Comparison of ENCODE assay signal across 9 cellular contexts in the genomic region with DNA sequence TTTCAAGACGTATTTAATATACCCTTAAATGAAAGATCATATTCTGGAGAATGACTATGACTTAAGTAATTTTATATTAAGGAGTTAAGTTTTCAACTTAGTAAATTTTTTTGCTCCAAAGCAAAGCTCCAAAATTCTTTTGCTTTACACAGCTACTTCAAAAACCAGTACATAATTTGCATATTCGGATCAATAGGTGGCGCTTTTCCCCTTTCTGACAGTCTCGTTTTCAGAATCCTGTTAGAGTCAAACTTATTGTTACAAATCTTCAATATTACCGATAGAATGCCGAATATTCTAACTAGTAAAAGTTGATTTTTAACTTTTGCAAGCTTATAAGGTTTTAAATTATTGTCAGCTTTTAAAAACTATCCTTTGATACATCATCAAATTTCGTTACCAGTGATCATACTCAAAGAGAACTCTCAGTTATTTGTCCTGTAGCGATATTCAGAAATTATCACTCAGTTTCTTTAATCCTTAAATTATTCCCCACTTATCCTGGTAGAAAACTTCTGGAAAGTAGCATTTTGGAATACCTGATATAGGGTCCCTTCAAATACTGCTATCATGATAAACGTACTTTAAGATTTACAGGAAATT.
DNase-seq lines count a peak whose midpoint lies in the region; ATAC-seq and TF ChIP-seq lines count a peak whose summit lies in the region.
"Had no signal": no experiment of that assay in that cellular context is flagged by ENCODE, and none has a peak within 500 bp of the region (broad histone marks: within the 10 kb centered on the region; RNA-seq: fewer than 3 reads in every experiment).

No MANE protein-coding gene starts in this region.

- H4K8ac ChIP-seq in mesenchymal stem cell (ENCODE audit: low read length): no peak overlapping the region

- no peaks in the 10 kb centered on the region for H3K36me3 ChIP-seq in mesenchymal stem cell (ENCODE audit: control insufficient read depth in 1 of 2, insufficient read depth in 2 of 2, low read depth in 1 of 2, low read length in 2 of 2)

- no peak overlapping the region for H3K23ac ChIP-seq in mesenchymal stem cell (ENCODE audit: low read length in 2 of 2)

- no peak overlapping the region for H2BK120ac ChIP-seq in mesenchymal stem cell (ENCODE audit: low read depth, low read length)

- POLR2A ChIA-PET in activated CD4-positive, alpha-beta T cell treated with anti-CD3 and anti-CD28 coated beads, Interleukin-2, amount 10 ng/mL, durations not matched to agents 7 days and 5 days (lab: Charles Lee): no interaction called here

- H3K4me3 Mint-ChIP-seq in activated CD4-positive, alpha-beta T cell treated with anti-CD3 and anti-CD28 coated beads, Interleukin-2, amount 10 ng/mL, durations not matched to agents 7 days and 5 days: no peak overlapping the region
- H3K4me3 Mint-ChIP-seq in activated CD4-positive, alpha-beta T cell treated with anti-CD3 and anti-CD28 coated beads, Interleukin-2, amount 10 ng/mL, durations not matched to agents 24 days and 14 days: no peak overlapping the region
- H3K4me3 Mint-ChIP-seq: activated naive CD8-positive, alpha-beta T cell treated with anti-CD3 and anti-CD28 coated beads, Interleukin-2, amount 10 ng/mL, durations not matched to agents 7 days and 5 days had no signal

- no peak overlapping the region for H3K27ac ChIP-seq in mesenchymal stem cell (ENCODE audit: low read length, poor library complexity, severe bottlenecking)

- no peak overlapping the region for H3K4me3 ChIP-seq in NB4 (ENCODE audit: low read depth, low read length)
- no peak overlapping the region for H3K4me3 ChIP-seq in mesenchymal stem cell (ENCODE audit: insufficient read depth in 1 of 2, low read depth in 1 of 2, low read length in 2 of 2)

- H3K14ac ChIP-seq in mesenchymal stem cell (ENCODE audit: low read length in 2 of 2): no peak overlapping the region

- no peak overlapping the region for H4K91ac ChIP-seq in mesenchymal stem cell (ENCODE audit: low read length)

- no peaks in the 10 kb centered on the region for H3K4me1 Mint-ChIP-seq in activated CD4-positive, alpha-beta T cell treated with anti-CD3 and anti-CD28 coated beads, Interleukin-2, amount 10 ng/mL, durations not matched to agents 7 days and 5 days
- no peaks in the 10 kb centered on the region for H3K4me1 Mint-ChIP-seq in activated CD4-positive, alpha-beta T cell treated with anti-CD3 and anti-CD28 coated beads, Interleukin-2, amount 10 ng/mL, durations not matched to agents 24 days and 14 days
- H3K4me1 Mint-ChIP-seq: activated naive CD8-positive, alpha-beta T cell treated with anti-CD3 and anti-CD28 coated beads, Interleukin-2, amount 10 ng/mL, durations not matched to agents 7 days and 5 days had no signal

- H2AFZ ChIP-seq in mesenchymal stem cell (ENCODE audit: low read depth, low read length): no peak overlapping the region

- no peaks in the 10 kb centered on the region for H3K27me3 Mint-ChIP-seq in activated CD4-positive, alpha-beta T cell treated with anti-CD3 and anti-CD28 coated beads, Interleukin-2, amount 10 ng/mL, durations not matched to agents 7 days and 5 days
- no peaks in the 10 kb centered on the region for H3K27me3 Mint-ChIP-seq in activated CD4-positive, alpha-beta T cell treated with anti-CD3 and anti-CD28 coated beads, Interleukin-2, amount 10 ng/mL, durations not matched to agents 24 days and 14 days
- H3K27me3 Mint-ChIP-seq: activated naive CD8-positive, alpha-beta T cell treated with anti-CD3 and anti-CD28 coated beads, Interleukin-2, amount 10 ng/mL, durations not matched to agents 7 days and 5 days had no signal

- no peaks in the 10 kb centered on the region for H3K79me1 ChIP-seq in mesenchymal stem cell (replicated peaks; ENCODE audit: low read length, poor library complexity, severe bottlenecking)

- H3K4ac ChIP-seq in mesenchymal stem cell (ENCODE audit: low read depth in 1 of 2, low read length in 2 of 2): no peak overlapping the region

- no peaks in the 10 kb centered on the region for H3K9me3 Mint-ChIP-seq in activated CD4-positive, alpha-beta T cell treated with anti-CD3 and anti-CD28 coated beads, Interleukin-2, amount 10 ng/mL, durations not matched to agents 7 days and 5 days
- H3K9me3 Mint-ChIP-seq in activated CD4-positive, alpha-beta T cell treated with anti-CD3 and anti-CD28 coated beads, Interleukin-2, amount 10 ng/mL, durations not matched to agents 24 days and 14 days: no peaks in the 10 kb centered on the region
- H3K9me3 Mint-ChIP-seq: activated naive CD8-positive, alpha-beta T cell treated with anti-CD3 and anti-CD28 coated beads, Interleukin-2, amount 10 ng/mL, durations not matched to agents 7 days and 5 days had no signal

- H3K27me3 ChIP-seq in mesenchymal stem cell (ENCODE audit: control insufficient read depth in 1 of 2, insufficient read depth in 1 of 2, low read length in 2 of 2): no peaks in the 10 kb centered on the region

- TF ChIP-seq CTCF in NB4 (IDR thresholded peaks at IDR 0.05; ENCODE audit: low read depth, low read length): peak; percentile 65

- DNase-seq in activated CD4-positive, alpha-beta T cell treated with anti-CD3 and anti-CD28 coated beads, Interleukin-2, amount 10 ng/mL, durations not matched to agents 7 days and 5 days: peak; percentile 9
- no peak for DNase-seq in activated CD4-positive, alpha-beta T cell treated with anti-CD3 and anti-CD28 coated beads, Interleukin-2, amount 10 ng/mL, durations not matched to agents 24 days and 14 days
- DNase-seq in NB4 (ENCODE audit: low read depth) (peak; percentile 61), astrocyte of the hippocampus (ENCODE audit: low read depth, low spot score) (peak; percentile 62), mesenchymal stem cell (peak; percentile 50)
- DNase-seq: activated naive CD8-positive, alpha-beta T cell treated with anti-CD3 and anti-CD28 coated beads, Interleukin-2, amount 10 ng/mL, durations not matched to agents 7 days and 5 days had no signal

- H3K4me2 ChIP-seq in mesenchymal stem cell (ENCODE audit: low read length, poor library complexity, severe bottlenecking): no peak overlapping the region

- H2BK12ac ChIP-seq in mesenchymal stem cell (ENCODE audit: low read length in 2 of 2): no peak overlapping the region

- no peak overlapping the region for H2BK5ac ChIP-seq in mesenchymal stem cell (ENCODE audit: low read depth, low read length, poor library complexity, severe bottlenecking)

- 35% methylated on average over 2 of the region's 9 CpGs for WGBS in mesenchymal stem cell

- H3K27ac Mint-ChIP-seq in activated CD4-positive, alpha-beta T cell treated with anti-CD3 and anti-CD28 coated beads, Interleukin-2, amount 10 ng/mL, durations not matched to agents 7 days and 5 days: no peak overlapping the region
- no peak overlapping the region for H3K27ac Mint-ChIP-seq in activated CD4-positive, alpha-beta T cell treated with anti-CD3 and anti-CD28 coated beads, Interleukin-2, amount 10 ng/mL, durations not matched to agents 24 days and 14 days
- H3K27ac Mint-ChIP-seq: activated naive CD8-positive, alpha-beta T cell treated with anti-CD3 and anti-CD28 coated beads, Interleukin-2, amount 10 ng/mL, durations not matched to agents 7 days and 5 days had no signal

- no peaks in the 10 kb centered on the region for H3K4me1 ChIP-seq in mesenchymal stem cell (ENCODE audit: control insufficient read depth, insufficient read depth, low read depth, low read length)

- no peak for TF ChIP-seq POLR2A in NB4 (IDR thresholded peaks at IDR 0.05; ENCODE audit: extremely low read depth, insufficient read length)

- H2AK5ac ChIP-seq in mesenchymal stem cell (ENCODE audit: low read length, severe bottlenecking): no peak overlapping the region

- ATAC-seq in GM21367 (IDR thresholded peaks at IDR 0.05; ENCODE audit: unreplicated experiment) (no peak), GM21526 (IDR thresholded peaks at IDR 0.05; ENCODE audit: low FRiP score, unreplicated experiment) (no peak), HG03097 (IDR thresholded peaks at IDR 0.05; ENCODE audit: low FRiP score, unreplicated experiment) (no peak)

- no peak overlapping the region for H2BK15ac ChIP-seq in mesenchymal stem cell (ENCODE audit: low read depth, poor library complexity, severe bottlenecking)

- H3K9ac ChIP-seq in mesenchymal stem cell (ENCODE audit: low read length): peak overlapping the region; percentile 33

- intact Hi-C loops in activated CD4-positive, alpha-beta T cell treated with anti-CD3 and anti-CD28 coated beads, Interleukin-2, amount 10 ng/mL, durations not matched to agents 24 days and 14 days (cut with micrococcal nuclease): loop anchor here (2.0 kb wide), 1 partner anchor 918 kb away; no protein-coding TSS in a partner anchor

- CTCF ChIA-PET in activated CD4-positive, alpha-beta T cell treated with anti-CD3 and anti-CD28 coated beads, Interleukin-2, amount 10 ng/mL, durations not matched to agents 7 days and 5 days (lab: Charles Lee): no interaction called here

- H3K18ac ChIP-seq in mesenchymal stem cell (ENCODE audit: low read depth in 1 of 2, low read length in 2 of 2): no peak overlapping the region

- H3K36me3 Mint-ChIP-seq in activated CD4-positive, alpha-beta T cell treated with anti-CD3 and anti-CD28 coated beads, Interleukin-2, amount 10 ng/mL, durations not matched to agents 7 days and 5 days (ENCODE audit: low read depth): no peaks in the 10 kb centered on the region
- H3K36me3 Mint-ChIP-seq in activated CD4-positive, alpha-beta T cell treated with anti-CD3 and anti-CD28 coated beads, Interleukin-2, amount 10 ng/mL, durations not matched to agents 24 days and 14 days (ENCODE audit: low read depth): no peaks in the 10 kb centered on the region
- H3K36me3 Mint-ChIP-seq: activated naive CD8-positive, alpha-beta T cell treated with anti-CD3 and anti-CD28 coated beads, Interleukin-2, amount 10 ng/mL, durations not matched to agents 7 days and 5 days had no signal

- no peaks in the 10 kb centered on the region for H3K9me3 ChIP-seq in mesenchymal stem cell (ENCODE audit: control insufficient read depth, low read length)
